ENCODE assay signal across 22 cellular contexts in genomic region chr20:38963745-38964144, GRCh38. TPM values are rescaled to one million over a fixed set of nuclear protein-coding genes. Genes with fewer than 3 reads are reported as not detected.
DNase-seq lines count a peak whose midpoint lies in the region; ATAC-seq lines count a peak whose summit lies in the region.
"Had no signal": no experiment of that assay in that cellular context is flagged by ENCODE, and none has a peak within 500 bp of the region (broad histone marks: within the 10 kb centered on the region; RNA-seq: fewer than 3 reads in every experiment).

No MANE protein-coding gene starts in this region.

- no peak for DNase-seq in CD4-positive, CD25-positive, alpha-beta regulatory T cell
- no peak for DNase-seq in activated T-helper 1 cell treated with anti-CD3 and anti-CD28 coated beads, Interleukin-12 subunit alpha, Interleukin-12 subunit beta, Interleukin-2, Interleukin-4 antibody, amounts not matched to agents 30 ng/mL and 10 ng/mL and 1 ng/mL, durations not matched to agents 14 hours and 24 hours and 36 hours (ENCODE audit: low spot score)
- DNase-seq in mesenchymal stem cell = no peak
- no peak for DNase-seq in central memory CD4-positive, alpha-beta T cell
- no peak for DNase-seq in NCI-H345 (lab: John Stamatoyannopoulos, UW)
- no peak for DNase-seq in Kasumi-1 (lab: John Stamatoyannopoulos, UW)
- DNase-seq: activated CD4-positive, alpha-beta T cell treated with anti-CD3 and anti-CD28 coated beads, Interleukin-2, amount 50 U/mL, for 4 hours; activated CD8-positive, alpha-beta memory T cell treated with anti-CD3 and anti-CD28 coated beads, Interleukin-2, amount 50 U/mL, for 4 hours; amniotic stem cell; DMS79 treated with DMSO at 0.1 percent for 48 hours; left cardiac atrium; mesendoderm; naive thymus-derived CD4-positive, alpha-beta T cell; NCI-H1105 treated with DMSO at 0.1 percent for 48 hours; NCI-H2107; posterior cingulate gyrus; substantia nigra had no signal

- H3K18ac ChIP-seq in mesenchymal stem cell (ENCODE audit: low read depth in 1 of 2, low read length in 2 of 2) = no peak overlapping the region

- H3K14ac ChIP-seq in mesenchymal stem cell (ENCODE audit: low read length in 2 of 2) = no peak overlapping the region

- no peak for ATAC-seq in CD4-positive, CD25-positive, alpha-beta regulatory T cell (ENCODE audit: low read depth in 2 of 2)
- ATAC-seq: left cardiac atrium; naive thymus-derived CD4-positive, alpha-beta T cell; sciatic nerve had no signal

- no peak overlapping the region for H2BK5ac ChIP-seq in mesenchymal stem cell (ENCODE audit: low read depth, low read length, poor library complexity, severe bottlenecking)

- H3K4me3 Mint-ChIP-seq in CD4-positive, CD25-positive, alpha-beta regulatory T cell = peak overlapping the region in 3 of 4 donors; percentile 11 to 23 (median 21)
- peak overlapping the region; percentile 31 for H3K4me3 Mint-ChIP-seq in activated T-helper 1 cell treated with anti-CD3 and anti-CD28 coated beads, Interleukin-12 subunit alpha, Interleukin-12 subunit beta, Interleukin-2, Interleukin-4 antibody, amounts not matched to agents 30 ng/mL and 10 ng/mL and 1 ng/mL, durations not matched to agents 14 hours and 24 hours and 36 hours

- no peak overlapping the region for H3K4me2 ChIP-seq in mesenchymal stem cell (ENCODE audit: low read length, poor library complexity, severe bottlenecking)

- no peaks in the 10 kb centered on the region for H3K27me3 Mint-ChIP-seq in CD4-positive, CD25-positive, alpha-beta regulatory T cell
- H3K27me3 Mint-ChIP-seq in activated T-helper 1 cell treated with anti-CD3 and anti-CD28 coated beads, Interleukin-12 subunit alpha, Interleukin-12 subunit beta, Interleukin-2, Interleukin-4 antibody, amounts not matched to agents 30 ng/mL and 10 ng/mL and 1 ng/mL, durations not matched to agents 14 hours and 24 hours and 36 hours (ENCODE audit: insufficient read depth) = no peaks in the 10 kb centered on the region
- H3K27me3 Mint-ChIP-seq: naive thymus-derived CD4-positive, alpha-beta T cell had no signal

- no peak overlapping the region for H3K4me3 ChIP-seq in CD4-positive, CD25-positive, alpha-beta regulatory T cell (ENCODE audit: low read depth, low read length)
- H3K4me3 ChIP-seq in HUES64 (ENCODE audit: low read length) = peak overlapping the region; percentile 82
- no peak overlapping the region for H3K4me3 ChIP-seq in mesenchymal stem cell (ENCODE audit: insufficient read depth in 1 of 2, low read depth in 1 of 2, low read length in 2 of 2)

- no peaks in the 10 kb centered on the region for H3K9me3 Mint-ChIP-seq in CD4-positive, CD25-positive, alpha-beta regulatory T cell
- H3K9me3 Mint-ChIP-seq in activated T-helper 1 cell treated with anti-CD3 and anti-CD28 coated beads, Interleukin-12 subunit alpha, Interleukin-12 subunit beta, Interleukin-2, Interleukin-4 antibody, amounts not matched to agents 30 ng/mL and 10 ng/mL and 1 ng/mL, durations not matched to agents 14 hours and 24 hours and 36 hours = no peaks in the 10 kb centered on the region
- H3K9me3 Mint-ChIP-seq: naive thymus-derived CD4-positive, alpha-beta T cell had no signal

- peaks cover 25% of the 10 kb centered on the region for H3K79me1 ChIP-seq in mesenchymal stem cell (replicated peaks; ENCODE audit: low read length, poor library complexity, severe bottlenecking)

- H3K23ac ChIP-seq in mesenchymal stem cell (ENCODE audit: low read length in 2 of 2) = no peak overlapping the region

- H4K91ac ChIP-seq in mesenchymal stem cell (ENCODE audit: low read length) = no peak overlapping the region

- peaks cover 3% of the 10 kb centered on the region for H3K36me3 ChIP-seq in CD4-positive, CD25-positive, alpha-beta regulatory T cell (ENCODE audit: control insufficient read depth, insufficient read depth, low read length)
- H3K36me3 ChIP-seq in HUES64 (ENCODE audit: insufficient read depth, low read length) (peaks cover 18% of the 10 kb centered on the region), mesenchymal stem cell (ENCODE audit: control insufficient read depth in 1 of 2, insufficient read depth in 2 of 2, low read depth in 1 of 2, low read length in 2 of 2) (peaks cover 6 to 9% of the 10 kb centered on the region in 2 experiments)
- H3K36me3 ChIP-seq: cardiac muscle cell, vagina had no signal

- no peak overlapping the region for H3K9ac ChIP-seq in HUES64 (ENCODE audit: low read depth, low read length)
- peak overlapping the region; percentile 95 for H3K9ac ChIP-seq in mesenchymal stem cell (ENCODE audit: low read length)

- intact Hi-C loops in activated T-helper 1 cell treated with anti-CD3 and anti-CD28 coated beads, Interleukin-12 subunit alpha, Interleukin-12 subunit beta, Interleukin-2, Interleukin-4 antibody, amounts not matched to agents 30 ng/mL and 10 ng/mL and 1 ng/mL, durations not matched to agents 14 hours and 24 hours and 36 hours (cut with micrococcal nuclease) = no loop called here

- H3K27ac Mint-ChIP-seq in CD4-positive, CD25-positive, alpha-beta regulatory T cell = no peak overlapping the region
- H3K27ac Mint-ChIP-seq in activated T-helper 1 cell treated with anti-CD3 and anti-CD28 coated beads, Interleukin-12 subunit alpha, Interleukin-12 subunit beta, Interleukin-2, Interleukin-4 antibody, amounts not matched to agents 30 ng/mL and 10 ng/mL and 1 ng/mL, durations not matched to agents 14 hours and 24 hours and 36 hours = no peak overlapping the region

- H3K27ac ChIP-seq in CD4-positive, CD25-positive, alpha-beta regulatory T cell (ENCODE audit: insufficient read depth, low read length, poor library complexity, severe bottlenecking) = no peak overlapping the region
- no peak overlapping the region for H3K27ac ChIP-seq in HUES64 (ENCODE audit: low read depth, low read length)
- no peak overlapping the region for H3K27ac ChIP-seq in mesenchymal stem cell (ENCODE audit: low read length, poor library complexity, severe bottlenecking)
- H3K27ac ChIP-seq: SJSA1, vagina had no signal

- H3K4me1 ChIP-seq in CD4-positive, CD25-positive, alpha-beta regulatory T cell (ENCODE audit: control insufficient read depth, insufficient read depth, low read length, poor library complexity, severe bottlenecking) = peaks cover 14% of the 10 kb centered on the region
- peaks cover 14% of the 10 kb centered on the region for H3K4me1 ChIP-seq in HUES64 (ENCODE audit: insufficient read depth, low read length)
- peaks cover 3% of the 10 kb centered on the region for H3K4me1 ChIP-seq in mesenchymal stem cell (ENCODE audit: control insufficient read depth, insufficient read depth, low read depth, low read length)

- peaks cover 11 to 34% (median 28%) of the 10 kb centered on the region in 4 donors for H3K4me1 Mint-ChIP-seq in CD4-positive, CD25-positive, alpha-beta regulatory T cell
- H3K4me1 Mint-ChIP-seq in activated T-helper 1 cell treated with anti-CD3 and anti-CD28 coated beads, Interleukin-12 subunit alpha, Interleukin-12 subunit beta, Interleukin-2, Interleukin-4 antibody, amounts not matched to agents 30 ng/mL and 10 ng/mL and 1 ng/mL, durations not matched to agents 14 hours and 24 hours and 36 hours (ENCODE audit: low read depth) = peaks cover 35% of the 10 kb centered on the region

- H2AK5ac ChIP-seq in mesenchymal stem cell (ENCODE audit: low read length, severe bottlenecking) = no peak overlapping the region

- no peak overlapping the region for H3K4ac ChIP-seq in mesenchymal stem cell (ENCODE audit: low read depth in 1 of 2, low read length in 2 of 2)

- H2BK12ac ChIP-seq in mesenchymal stem cell (ENCODE audit: low read length in 2 of 2) = no peak overlapping the region

- H3K27me3 ChIP-seq in CD4-positive, CD25-positive, alpha-beta regulatory T cell (ENCODE audit: control insufficient read depth, insufficient read depth, low read length) = no peaks in the 10 kb centered on the region
- H3K27me3 ChIP-seq in HUES64 (ENCODE audit: insufficient read depth, low read length) (no peaks in the 10 kb centered on the region), mesenchymal stem cell (ENCODE audit: control insufficient read depth in 1 of 2, insufficient read depth in 1 of 2, low read length in 2 of 2) (no peaks in the 10 kb centered on the region)
- H3K27me3 ChIP-seq: cardiac muscle cell, SJSA1, vagina had no signal

- no peak overlapping the region for H2BK15ac ChIP-seq in mesenchymal stem cell (ENCODE audit: low read depth, poor library complexity, severe bottlenecking)

- H4K8ac ChIP-seq in mesenchymal stem cell (ENCODE audit: low read length) = no peak overlapping the region

- no peaks in the 10 kb centered on the region for H3K9me3 ChIP-seq in CD4-positive, CD25-positive, alpha-beta regulatory T cell (ENCODE audit: control insufficient read depth in 2 of 2, low read length in 2 of 2)
- H3K9me3 ChIP-seq in HUES64 (ENCODE audit: insufficient read depth, low read depth, low read length) (no peaks in the 10 kb centered on the region), mesenchymal stem cell (ENCODE audit: control insufficient read depth, low read length) (no peaks in the 10 kb centered on the region)
- H3K9me3 ChIP-seq: SJSA1, vagina had no signal

- H2AFZ ChIP-seq in mesenchymal stem cell (ENCODE audit: low read depth, low read length) = no peak overlapping the region

- no peak overlapping the region for H2BK120ac ChIP-seq in mesenchymal stem cell (ENCODE audit: low read depth, low read length)

- peaks cover 7% of the 10 kb centered on the region for H3K36me3 Mint-ChIP-seq in CD4-positive, CD25-positive, alpha-beta regulatory T cell
- H3K36me3 Mint-ChIP-seq in activated T-helper 1 cell treated with anti-CD3 and anti-CD28 coated beads, Interleukin-12 subunit alpha, Interleukin-12 subunit beta, Interleukin-2, Interleukin-4 antibody, amounts not matched to agents 30 ng/mL and 10 ng/mL and 1 ng/mL, durations not matched to agents 14 hours and 24 hours and 36 hours (ENCODE audit: low read depth) = peaks cover 11% of the 10 kb centered on the region

RNA-seq across cellular contexts. Expression of gene DHX35, which starts 1.6 kb away (rescaled TPM):
- total RNA-seq in CD4-positive, CD25-positive, alpha-beta regulatory T cell = 12.4 TPM
- 1 to 10 TPM; 4.0 to 5.8 (median 5.3) TPM for polyA plus RNA-seq in CD4-positive, CD25-positive, alpha-beta regulatory T cell
- polyA plus RNA-seq in HUES64 (2013, experiment 1 of 2) = 14.8 TPM
- polyA plus RNA-seq in HUES64 (2013, experiment 2 of 2) = 18.3 TPM
- total RNA-seq in activated T-helper 1 cell treated with anti-CD3 and anti-CD28 coated beads, Interleukin-12 subunit alpha, Interleukin-12 subunit beta, Interleukin-2, Interleukin-4 antibody, amounts not matched to agents 30 ng/mL and 10 ng/mL and 1 ng/mL, durations not matched to agents 14 hours and 24 hours and 36 hours = 17.2 and 17.3 TPM in 2 replicates
- polyA plus RNA-seq in mesenchymal stem cell (2013, experiment 1 of 2) = 5.0 TPM
- polyA plus RNA-seq in mesenchymal stem cell (2013, experiment 2 of 2) = 4.3 TPM

RNA-seq across cellular contexts. Expression of gene FAM83D, which starts 37.5 kb away (rescaled TPM):
- 8.6 TPM for total RNA-seq in CD4-positive, CD25-positive, alpha-beta regulatory T cell
- 1 to 10 TPM in 2 of 4 donors, under 1 TPM in 2; 0.20 to 1.8 (median 1.1) TPM for polyA plus RNA-seq in CD4-positive, CD25-positive, alpha-beta regulatory T cell
- 39.7 TPM for polyA plus RNA-seq in HUES64 (2013, experiment 1 of 2)
- 44.8 TPM for polyA plus RNA-seq in HUES64 (2013, experiment 2 of 2)
- total RNA-seq in activated T-helper 1 cell treated with anti-CD3 and anti-CD28 coated beads, Interleukin-12 subunit alpha, Interleukin-12 subunit beta, Interleukin-2, Interleukin-4 antibody, amounts not matched to agents 30 ng/mL and 10 ng/mL and 1 ng/mL, durations not matched to agents 14 hours and 24 hours and 36 hours = 11.0 and 12.4 TPM in 2 replicates
- polyA plus RNA-seq in mesenchymal stem cell (2013, experiment 1 of 2) = 2.8 TPM
- polyA plus RNA-seq in mesenchymal stem cell (2013, experiment 2 of 2) = 2.8 TPM
